Comparison of ENCODE assay signal across 16 cellular contexts in genomic region chr5:91367374-91367773, GRCh38.
"Had no signal": no experiment of that assay in that cellular context is flagged by ENCODE, and none has a peak within 500 bp of the region (broad histone marks: within the 10 kb centered on the region; RNA-seq: fewer than 3 reads in every experiment).

No MANE protein-coding gene starts in this region.

- H3K4me3 Mint-ChIP-seq: activated CD4-positive, alpha-beta T cell treated with anti-CD3 and anti-CD28 coated beads, Interleukin-2, amount 10 ng/mL, durations not matched to agents 7 days and 5 days had no signal

- H3K4me3 ChIP-seq: dorsolateral prefrontal cortex, esophagus squamous epithelium, stomach had no signal

- H3K27ac Mint-ChIP-seq: activated CD4-positive, alpha-beta T cell treated with anti-CD3 and anti-CD28 coated beads, Interleukin-2, amount 10 ng/mL, durations not matched to agents 7 days and 5 days had no signal

- H3K27ac ChIP-seq: esophagus squamous epithelium, foreskin keratinocyte had no signal

- DNase-seq: activated CD4-positive, alpha-beta T cell treated with anti-CD3 and anti-CD28 coated beads, Interleukin-2, amount 10 ng/mL, durations not matched to agents 7 days and 5 days; activated CD4-positive, CD25-positive, alpha-beta regulatory T cell; activated T-cell treated with anti-CD3 and anti-CD28 coated beads, Interleukin-2, amount 50 U/mL, for 1 hour; anterior cingulate cortex; dorsolateral prefrontal cortex; esophagus squamous epithelium; foreskin keratinocyte; head of caudate nucleus; islet precursor cell; mesenchymal stem cell; right cardiac atrium; small intestine; stomach; T-helper 2 cell had no signal

- H3K9me3 ChIP-seq: esophagus squamous epithelium, stomach had no signal

- H3K4me1 ChIP-seq: foreskin keratinocyte had no signal

- H3K27me3 Mint-ChIP-seq: activated CD4-positive, alpha-beta T cell treated with anti-CD3 and anti-CD28 coated beads, Interleukin-2, amount 10 ng/mL, durations not matched to agents 7 days and 5 days had no signal

- ATAC-seq: activated naive CD4-positive, alpha-beta T cell treated with anti-CD3 and anti-CD28 coated beads, Interleukin-2, amount 50 U/mL, for 72 hours; foreskin keratinocyte; left lobe of liver; right cardiac atrium had no signal

- H3K27me3 ChIP-seq: dorsolateral prefrontal cortex, esophagus squamous epithelium, foreskin keratinocyte, stomach had no signal
